Comparison of ENCODE assay signal across 17 cellular contexts in the genomic region with DNA sequence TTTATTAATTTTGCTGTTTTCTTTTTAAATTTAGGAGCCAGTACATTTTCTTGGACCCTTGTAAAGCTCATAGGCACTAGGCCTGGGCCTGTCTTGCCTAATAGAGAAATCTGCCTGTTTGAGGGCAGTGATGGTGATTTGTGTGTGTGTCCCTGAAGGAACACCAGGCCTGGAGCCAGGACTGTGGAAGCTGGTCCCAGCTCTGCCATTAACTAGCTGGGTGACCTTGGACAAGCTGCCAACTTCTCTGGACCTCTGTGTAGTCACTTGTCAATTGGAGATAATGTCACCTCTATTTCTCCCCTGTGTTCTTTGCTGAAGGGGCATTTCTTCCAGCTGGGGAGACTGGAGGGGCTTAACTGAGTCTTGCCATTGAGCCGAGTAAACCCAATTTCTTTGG. TPM values are rescaled to one million over a fixed set of nuclear protein-coding genes. Genes with fewer than 3 reads are reported as not detected.
DNase-seq lines count a peak whose midpoint lies in the region; ATAC-seq and TF ChIP-seq lines count a peak whose summit lies in the region.
"Had no signal": no experiment of that assay in that cellular context is flagged by ENCODE, and none has a peak within 500 bp of the region (broad histone marks: within the 10 kb centered on the region; RNA-seq: fewer than 3 reads in every experiment).

No MANE protein-coding gene starts in this region.

- peaks cover 7% of the 10 kb centered on the region for H3K4me1 ChIP-seq in IMR-90 (ENCODE audit: control insufficient read depth, insufficient read depth, low read length)
- H3K4me1 ChIP-seq in heart left ventricle, result peaks cover 0 to 32% (median 10%) of the 10 kb centered on the region in 12 donors
- peaks cover 0 to 63% (median 22%) of the 10 kb centered on the region in 4 donors for H3K4me1 ChIP-seq in right lobe of liver
- H3K4me1 ChIP-seq in testis, result peaks cover 24% of the 10 kb centered on the region

- H3K9me3 Mint-ChIP-seq in activated T-helper 1 cell treated with anti-CD3 and anti-CD28 coated beads, Interleukin-12 subunit alpha, Interleukin-12 subunit beta, Interleukin-2, Interleukin-4 antibody, amounts not matched to agents 30 ng/mL and 10 ng/mL and 1 ng/mL, durations not matched to agents 14 hours and 24 hours and 36 hours, result peaks cover 22% of the 10 kb centered on the region

- no peak overlapping the region for H2BK5ac ChIP-seq in IMR-90 (ENCODE audit: low read depth, low read length, poor library complexity, severe bottlenecking)

- no peak overlapping the region for H3K27ac Mint-ChIP-seq in activated T-helper 1 cell treated with anti-CD3 and anti-CD28 coated beads, Interleukin-12 subunit alpha, Interleukin-12 subunit beta, Interleukin-2, Interleukin-4 antibody, amounts not matched to agents 30 ng/mL and 10 ng/mL and 1 ng/mL, durations not matched to agents 14 hours and 24 hours and 36 hours
- H3K27ac Mint-ChIP-seq: CD8-positive, alpha-beta memory T cell had no signal

- no peak overlapping the region for H2AK9ac ChIP-seq in IMR-90 (replicated peaks; ENCODE audit: low read depth, low read length, poor library complexity)

- H4K20me1 ChIP-seq in IMR-90 (ENCODE audit: insufficient read depth, low read length), result no peaks in the 10 kb centered on the region

- no peak overlapping the region for H3K4ac ChIP-seq in IMR-90 (ENCODE audit: low read depth, low read length)

- no CpG with 5 or more reads among the region's 1 CpG for WGBS in IMR-90 (ENCODE audit: extremely low coverage in 2 of 2, insufficient read length in 1 of 2), 2 experiments
- 92 to 100% (median 94%) methylated on average over 1 of the region's 1 CpG for WGBS in heart left ventricle, 4 donors
- 78% methylated on average over 1 of the region's 1 CpG for WGBS in right lobe of liver (ENCODE audit: insufficient coverage, low coverage, low lambda C conversion rate, missing lambda C conversion rate)
- WGBS in testis, 2 donors, result 43 to 100% methylated on average over 1 of the region's 1 CpG

- H3K36me3 Mint-ChIP-seq in activated T-helper 1 cell treated with anti-CD3 and anti-CD28 coated beads, Interleukin-12 subunit alpha, Interleukin-12 subunit beta, Interleukin-2, Interleukin-4 antibody, amounts not matched to agents 30 ng/mL and 10 ng/mL and 1 ng/mL, durations not matched to agents 14 hours and 24 hours and 36 hours (ENCODE audit: low read depth), result peaks cover 1% of the 10 kb centered on the region

- no peaks in the 10 kb centered on the region for H3K79me1 ChIP-seq in IMR-90 (ENCODE audit: low read depth in 1 of 2, low read length in 2 of 2)

- no peak overlapping the region for H3K14ac ChIP-seq in IMR-90 (replicated peaks; ENCODE audit: low read depth, low read length)

- no peaks in the 10 kb centered on the region for H3K27me3 Mint-ChIP-seq in activated T-helper 1 cell treated with anti-CD3 and anti-CD28 coated beads, Interleukin-12 subunit alpha, Interleukin-12 subunit beta, Interleukin-2, Interleukin-4 antibody, amounts not matched to agents 30 ng/mL and 10 ng/mL and 1 ng/mL, durations not matched to agents 14 hours and 24 hours and 36 hours (ENCODE audit: insufficient read depth)

- H3K56ac ChIP-seq in IMR-90 (ENCODE audit: extremely low read depth, insufficient read depth, low read length), result no peak overlapping the region

- TF ChIP-seq POLR2A in IMR-90 (IDR thresholded peaks at IDR 0.05; ENCODE audit: low read depth, low read length) (no peak), heart left ventricle (IDR thresholded peaks at IDR 0.05) (no peak), right lobe of liver (IDR thresholded peaks at IDR 0.05) (no peak), testis (IDR thresholded peaks at IDR 0.05) (no peak)

- intact Hi-C loops in IMR-90 (cut with micrococcal nuclease), result no loop called here
- intact Hi-C loops in heart left ventricle (cut with DNase I), result loop anchor here in 1 of 10 donors (5.0 kb wide), 1 partner anchor 34 kb away; no protein-coding TSS in a partner anchor
- intact Hi-C loops in right lobe of liver (cut with DNase I), result no loop called here
- intact Hi-C loops in testis (cut with DNase I; ENCODE audit: low total_unique reads), result no loop called here
- intact Hi-C loops in activated T-helper 1 cell treated with anti-CD3 and anti-CD28 coated beads, Interleukin-12 subunit alpha, Interleukin-12 subunit beta, Interleukin-2, Interleukin-4 antibody, amounts not matched to agents 30 ng/mL and 10 ng/mL and 1 ng/mL, durations not matched to agents 14 hours and 24 hours and 36 hours (cut with micrococcal nuclease), result no loop called here

- no peak overlapping the region for H4K91ac ChIP-seq in IMR-90 (ENCODE audit: insufficient read depth, low read depth, low read length)

- ATAC-seq in IMR-90 (ENCODE audit: low read depth) (no peak), heart left ventricle (peak; percentile 74 to 84 (median 80)), right lobe of liver (peak; percentile 70 to 83 (median 79))

- no peak overlapping the region for H3K9ac ChIP-seq in IMR-90 (ENCODE audit: low read depth, low read length)
- H3K9ac ChIP-seq: KMS-11 had no signal

- H3K27ac ChIP-seq in IMR-90 (ENCODE audit: insufficient read depth, low read length) (no peak overlapping the region), heart left ventricle (peak overlapping the region in 4 of 12 donors; percentile 26 to 47 (median 35)), right lobe of liver (peak overlapping the region in 1 of 3 donors; percentile 42), testis (peak overlapping the region in 1 of 2 donors; percentile 54)
- H3K27ac ChIP-seq: KMS-11 had no signal

- peak overlapping the region; percentile 44 for H2AFZ ChIP-seq in IMR-90 (replicated peaks; ENCODE audit: low read length, poor library complexity)

- H3K4me2 ChIP-seq in IMR-90 (ENCODE audit: low read depth, low read length), result no peak overlapping the region
- H3K4me2 ChIP-seq: KMS-11 had no signal

- dilution Hi-C loops in IMR-90 (cut with HindIII; ENCODE audit: low sequenced_read_pairs, unreplicated experiment), result no loop called here

- H3K4me3 ChIP-seq in IMR-90 (ENCODE audit: insufficient read depth, low read depth, low read length) (no peak overlapping the region), heart left ventricle (no peak overlapping the region), right lobe of liver (no peak overlapping the region), testis (no peak overlapping the region)

- H3K23ac ChIP-seq in IMR-90 (ENCODE audit: low read depth, low read length), result no peak overlapping the region

- H2BK20ac ChIP-seq in IMR-90 (ENCODE audit: low read depth, low read length), result no peak overlapping the region

- BruUV-seq in IMR-90 (replicated peaks; lab: Mats Ljungman, UMichigan), result no TSS peak

- TF ChIP-seq RAD21 in IMR-90 (IDR thresholded peaks at IDR 0.05; ENCODE audit: low read length), result no peak

- H3K18ac ChIP-seq in IMR-90 (ENCODE audit: low read depth, low read length), result no peak overlapping the region

- POLR2A ChIA-PET in IMR-90 (lab: Charles Lee; ENCODE audit: unreplicated experiment), result interaction anchor here (0.6 kb wide), 1 partner anchor 22 kb away, joined by 3 read pairs; no protein-coding TSS in a partner anchor

- in situ Hi-C loops in IMR-90 (cut with MboI; ENCODE audit: low sequenced_read_pairs), result no loop called here

- TF ChIP-seq CTCF in IMR-90 (conservative IDR thresholded peaks at IDR 0.05; ENCODE audit: low read depth, low read length) (no peak), heart left ventricle (IDR thresholded peaks at IDR 0.05) (no peak), right lobe of liver (IDR thresholded peaks at IDR 0.05) (no peak), testis (IDR thresholded peaks at IDR 0.05) (no peak)

- no peaks in the 10 kb centered on the region; the same call in 1 of the 2 replicates for H3K27me3 ChIP-seq in IMR-90 (ENCODE audit: control insufficient read depth, insufficient read depth, low read length)
- no peaks in the 10 kb centered on the region for H3K27me3 ChIP-seq in heart left ventricle
- H3K27me3 ChIP-seq in right lobe of liver, result no peaks in the 10 kb centered on the region
- H3K27me3 ChIP-seq in testis, result no peaks in the 10 kb centered on the region

- peaks cover 4% of the 10 kb centered on the region for H3K4me1 Mint-ChIP-seq in activated T-helper 1 cell treated with anti-CD3 and anti-CD28 coated beads, Interleukin-12 subunit alpha, Interleukin-12 subunit beta, Interleukin-2, Interleukin-4 antibody, amounts not matched to agents 30 ng/mL and 10 ng/mL and 1 ng/mL, durations not matched to agents 14 hours and 24 hours and 36 hours (ENCODE audit: low read depth)

- no peaks in the 10 kb centered on the region for H3K9me1 ChIP-seq in IMR-90 (ENCODE audit: insufficient read depth, low read length)

- H2BK15ac ChIP-seq in IMR-90 (ENCODE audit: low read depth, low read length), result no peak overlapping the region

- no peak overlapping the region for H2AK5ac ChIP-seq in IMR-90 (ENCODE audit: low read depth, low read length)

- CTCF ChIA-PET in IMR-90 (lab: Yijun Ruan, JAX), result no interaction called here

- H3K36me3 ChIP-seq in IMR-90 (ENCODE audit: control insufficient read depth, insufficient read depth, low read length), result no peaks in the 10 kb centered on the region
- H3K36me3 ChIP-seq in heart left ventricle, result no peaks in the 10 kb centered on the region
- no peaks in the 10 kb centered on the region for H3K36me3 ChIP-seq in right lobe of liver
- no peaks in the 10 kb centered on the region for H3K36me3 ChIP-seq in testis (ENCODE audit: low read depth, missing control alignments)

- H4K5ac ChIP-seq in IMR-90 (ENCODE audit: low read depth, low read length), result no peak overlapping the region

- no peak overlapping the region for H3K4me3 Mint-ChIP-seq in activated T-helper 1 cell treated with anti-CD3 and anti-CD28 coated beads, Interleukin-12 subunit alpha, Interleukin-12 subunit beta, Interleukin-2, Interleukin-4 antibody, amounts not matched to agents 30 ng/mL and 10 ng/mL and 1 ng/mL, durations not matched to agents 14 hours and 24 hours and 36 hours
- H3K4me3 Mint-ChIP-seq: CD8-positive, alpha-beta memory T cell had no signal

- H3K9me3 ChIP-seq in IMR-90 (ENCODE audit: control insufficient read depth, insufficient read depth, low read length) (peaks cover 5% of the 10 kb centered on the region; the same call in 1 of the 2 replicates), heart left ventricle (peaks cover 0 to 14% (median 0%) of the 10 kb centered on the region in 12 donors), right lobe of liver (no peaks in the 10 kb centered on the region), testis (no peaks in the 10 kb centered on the region)

- no peak overlapping the region for H4K8ac ChIP-seq in IMR-90 (ENCODE audit: low read depth in 2 of 2, low read length in 2 of 2)

- no peak overlapping the region for H2BK120ac ChIP-seq in IMR-90 (ENCODE audit: low read depth, low read length)

- DNase-seq in IMR-90 (no peak), heart left ventricle (peak in 2 of 5 donors; percentile 74 to 78), right lobe of liver (peak; percentile 74 to 89 (median 88)), testis (peak; percentile 95), SKM-1 treated with dmso at 0.1 percent for 144 hours (lab: John Stamatoyannopoulos, UW; ENCODE audit: unreplicated experiment) (no peak), superior temporal gyrus (ENCODE audit: extremely low spot score) (no peak)
- DNase-seq in activated T-helper 1 cell treated with anti-CD3 and anti-CD28 coated beads, Interleukin-12 subunit alpha, Interleukin-12 subunit beta, Interleukin-2, Interleukin-4 antibody, amounts not matched to agents 30 ng/mL and 10 ng/mL and 1 ng/mL, durations not matched to agents 14 hours and 24 hours and 36 hours (ENCODE audit: low spot score), result no peak
- DNase-seq: C1 segment of cervical spinal cord; CD8-positive, alpha-beta memory T cell; DMS79 treated with DMSO at 0.1 percent for 48 hours; MV-4-11; NCI-H1694 treated with DMSO at 0.1 percent for 48 hours; NCI-H510A; NCI-H774; OCI-M1; SHP77 treated with DMSO at 0.1 percent for 48 hours had no signal

RNA-seq across cellular contexts. Expression of gene FTH1, which starts 16.0 kb away (rescaled TPM):
- total RNA-seq in IMR-90 (2012; rRNA removed) (344 and 385 TPM in 2 replicates), heart left ventricle (1,000 to 10,000 TPM; 1,764 to 5,397 (median 2,454) TPM), right lobe of liver (1,000 to 10,000 TPM; 1,131 to 2,981 (median 2,140) TPM), testis (1,000 to 10,000 TPM; 1,162 to 1,419 TPM)
- polyA plus RNA-seq in IMR-90 (2012; rRNA removed) (2,453 and 2,516 TPM in 2 replicates), heart left ventricle (1,000 to 10,000 TPM; 2,334 to 3,498 TPM), testis (ENCODE audit: insufficient read depth, low read depth, low replicate concordance) (2,237 TPM)
- 1,842 and 5,333 TPM in 2 replicates for polyA plus RNA-seq in IMR-90 (2012; cell fraction: cytosol; rRNA removed)
- 767 and 934 TPM in 2 replicates for polyA plus RNA-seq in IMR-90 (2012; cell fraction: nucleus; rRNA removed; ENCODE audit: low replicate concordance)
- total RNA-seq in activated T-helper 1 cell treated with anti-CD3 and anti-CD28 coated beads, Interleukin-12 subunit alpha, Interleukin-12 subunit beta, Interleukin-2, Interleukin-4 antibody, amounts not matched to agents 30 ng/mL and 10 ng/mL and 1 ng/mL, durations not matched to agents 14 hours and 24 hours and 36 hours, result 566 and 580 TPM in 2 replicates

RNA-seq across cellular contexts. Expression of gene BEST1, which starts 33.3 kb away (rescaled TPM):
- total RNA-seq in IMR-90 (2012; rRNA removed), result 0.83 and 0.90 TPM in 2 replicates
- polyA plus RNA-seq in IMR-90 (2012; rRNA removed), result 1.2 and 1.4 TPM in 2 replicates
- polyA plus RNA-seq in IMR-90 (2012; cell fraction: cytosol; rRNA removed), result 0.44 and 1.1 TPM in 2 replicates
- 6.3 and 7.2 TPM in 2 replicates for polyA plus RNA-seq in IMR-90 (2012; cell fraction: nucleus; rRNA removed; ENCODE audit: low replicate concordance)
- total RNA-seq in heart left ventricle, result 1 to 10 TPM in 4 of 9 donors, under 1 TPM in 5; 0.64 to 4.4 (median 0.94) TPM
- polyA plus RNA-seq in heart left ventricle, result 1 to 10 TPM; 2.1 to 2.8 TPM
- 1 to 10 TPM in 3 of 6 experiments, under 1 TPM in 3; 0.55 to 2.3 (median 0.91) TPM for total RNA-seq in right lobe of liver
- 10 to 100 TPM; 21.0 to 33.4 TPM for total RNA-seq in testis
- polyA plus RNA-seq in testis (ENCODE audit: insufficient read depth, low read depth, low replicate concordance), result 9.2 TPM
- total RNA-seq in activated T-helper 1 cell treated with anti-CD3 and anti-CD28 coated beads, Interleukin-12 subunit alpha, Interleukin-12 subunit beta, Interleukin-2, Interleukin-4 antibody, amounts not matched to agents 30 ng/mL and 10 ng/mL and 1 ng/mL, durations not matched to agents 14 hours and 24 hours and 36 hours, result 0.29 TPM in 1 of 2 replicates, not detected in the other

Comparison
In these comparisons a context has a peak if more than half of its experiments do, and no peak if none do; other contexts are left out.
1. DNase-seq: peak in right lobe of liver (3 of 3) and testis (single experiment); none in IMR-90 (single experiment), SKM-1 treated with dmso at 0.1 percent for 144 hours (single experiment), activated T-helper 1 cell treated with anti-CD3 and anti-CD28 coated beads, Interleukin-12 subunit alpha, Interleukin-12 subunit beta, Interleukin-2, Interleukin-4 antibody, amounts not matched to agents 30 ng/mL and 10 ng/mL and 1 ng/mL, durations not matched to agents 14 hours and 24 hours and 36 hours (single experiment) and superior temporal gyrus (single experiment).
2. RNA of gene BEST1, which starts 33.3 kb away (total RNA-seq): 21.0 to 33.4 TPM in testis; 0.55 to 2.3 TPM in right lobe of liver, 0.64 to 4.4 TPM in heart left ventricle, 0.83 to 0.90 TPM in IMR-90 and 0.29 TPM in activated T-helper 1 cell treated with anti-CD3 and anti-CD28 coated beads, Interleukin-12 subunit alpha, Interleukin-12 subunit beta, Interleukin-2, Interleukin-4 antibody, amounts not matched to agents 30 ng/mL and 10 ng/mL and 1 ng/mL, durations not matched to agents 14 hours and 24 hours and 36 hours; every median in the first group is over 4 times any median in the second.